13 cellular contexts compared by ENCODE assay signal in the genomic region with DNA sequence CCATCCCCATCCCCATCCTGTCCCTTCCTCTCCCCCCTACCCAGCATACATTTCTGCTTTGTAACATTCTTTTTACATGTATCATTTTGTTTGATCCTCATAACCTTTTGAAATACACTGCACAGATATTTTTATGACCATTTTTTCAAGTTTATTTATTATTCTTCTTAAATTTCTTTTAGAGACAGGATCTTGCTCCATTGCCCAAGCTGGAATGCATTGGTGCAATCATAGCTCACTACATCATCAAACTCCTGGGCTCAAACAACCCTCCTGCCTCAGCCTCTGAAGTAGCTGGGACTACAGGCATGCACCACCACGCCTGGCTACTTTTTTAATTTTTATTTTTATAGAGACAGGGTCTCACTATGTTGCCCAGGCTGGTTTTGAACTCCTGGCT.
DNase-seq lines count a peak whose midpoint lies in the region; ATAC-seq and TF ChIP-seq lines count a peak whose summit lies in the region.
"Had no signal": no experiment of that assay in that cellular context is flagged by ENCODE, and none has a peak within 500 bp of the region (broad histone marks: within the 10 kb centered on the region; RNA-seq: fewer than 3 reads in every experiment).

No MANE protein-coding gene starts in this region.

- H3K36me3 Mint-ChIP-seq in nephron (ENCODE audit: low read depth): no peaks in the 10 kb centered on the region
- H3K36me3 Mint-ChIP-seq in type B pancreatic cell: peaks cover 3% of the 10 kb centered on the region
- H3K36me3 Mint-ChIP-seq: activated naive CD4-positive, alpha-beta T cell treated with anti-CD3 and anti-CD28 coated beads, Interleukin-2, amount 10 ng/mL, durations not matched to agents 7 days and 5 days had no signal

- H3K4me1 ChIP-seq in cardiac muscle cell (ENCODE audit: low read depth) (peaks cover 50% of the 10 kb centered on the region), esophagus muscularis mucosa (peaks cover 50 to 65% (median 60%) of the 10 kb centered on the region in 4 donors)

- H3K27ac Mint-ChIP-seq in nephron (peak overlapping the region; percentile 96 to 99 (median 98)), type B pancreatic cell (peak overlapping the region; percentile 96)
- H3K27ac Mint-ChIP-seq: activated naive CD4-positive, alpha-beta T cell treated with anti-CD3 and anti-CD28 coated beads, Interleukin-2, amount 10 ng/mL, durations not matched to agents 7 days and 5 days had no signal

- H3K36me3 ChIP-seq in cardiac muscle cell (no peaks in the 10 kb centered on the region), esophagus muscularis mucosa (no peaks in the 10 kb centered on the region), H7 (replicated peaks; ENCODE audit: control insufficient read depth, insufficient read depth, low read length) (no peaks in the 10 kb centered on the region)

- intact Hi-C loops in cardiac septum (cut with DNase I): loop anchor here (5.0 kb wide), 3 partner anchors 44 to 151 kb away; partner anchors contain the start of gene TMEM9B
- intact Hi-C loops in esophagus muscularis mucosa (cut with DNase I): loop anchor here (2.0 to 10.0 kb wide), 4 partner anchors 61 to 217 kb away; partner anchors contain the start of genes AKIP1, RPL27A, STK33 and TRIM66

- H3K9me3 Mint-ChIP-seq in nephron (no peaks in the 10 kb centered on the region), type B pancreatic cell (no peaks in the 10 kb centered on the region)
- H3K9me3 Mint-ChIP-seq: activated naive CD4-positive, alpha-beta T cell treated with anti-CD3 and anti-CD28 coated beads, Interleukin-2, amount 10 ng/mL, durations not matched to agents 7 days and 5 days had no signal

- peak in 1 of 2 donors; percentile 35 for DNase-seq in cardiac muscle cell (ENCODE audit: low read depth in 1 of 2, low spot score in 1 of 2)
- no peak for DNase-seq in cardiac septum (ENCODE audit: low spot score)
- no peak for DNase-seq in esophagus muscularis mucosa (ENCODE audit: extremely low spot score)
- no peak for DNase-seq in type B pancreatic cell (ENCODE audit: extremely low spot score, unreplicated experiment)
- DNase-seq in stimulated activated naive CD4-positive, alpha-beta T cell treated with Interleukin-2 at 50 U/mL for 16 hours (lab: John Stamatoyannopoulos, UW): no peak
- DNase-seq in H7: no peak
- DNase-seq: activated CD4-positive, alpha-beta T cell treated with anti-CD3 and anti-CD28 coated beads, Interleukin-2, amount 50 U/mL, for 1 hour; activated naive CD4-positive, alpha-beta T cell treated with anti-CD3 and anti-CD28 coated beads, Interleukin-2, amount 10 ng/mL, durations not matched to agents 7 days and 5 days; GDM1; NCI-H524 treated with DMSO at 0.1 percent for 48 hours had no signal

- H3K4me3 Mint-ChIP-seq in nephron (peak overlapping the region; percentile 89 to 95 (median 91)), type B pancreatic cell (peak overlapping the region; percentile 96)

- H3K27me3 ChIP-seq in cardiac muscle cell: no peaks in the 10 kb centered on the region
- H3K27me3 ChIP-seq in esophagus muscularis mucosa: no peaks in the 10 kb centered on the region
- no peaks in the 10 kb centered on the region for H3K27me3 ChIP-seq in H7 (ENCODE audit: control insufficient read depth, insufficient read depth, low read length)

- WGBS in esophagus muscularis mucosa: 58% methylated on average over 1 of the region's 1 CpG

- no peaks in the 10 kb centered on the region for H3K9me3 ChIP-seq in cardiac muscle cell (ENCODE audit: low read depth)
- H3K9me3 ChIP-seq in esophagus muscularis mucosa: no peaks in the 10 kb centered on the region

- H3K27me3 Mint-ChIP-seq in nephron (ENCODE audit: low read depth) (no peaks in the 10 kb centered on the region), type B pancreatic cell (peaks cover 4% of the 10 kb centered on the region)

- TF ChIP-seq POLR2A in esophagus muscularis mucosa (IDR thresholded peaks at IDR 0.05; ENCODE audit: low read depth): no peak

- H3K27ac ChIP-seq in cardiac muscle cell: peak overlapping the region; percentile 95
- H3K27ac ChIP-seq in esophagus muscularis mucosa (replicated peaks in 1 of 4): peak overlapping the region; percentile 90 to 95 (median 93)
- H3K27ac ChIP-seq: SK-N-MC had no signal

- ATAC-seq in activated CD4-positive, CD25-positive, alpha-beta regulatory T cell treated with anti-CD3 and anti-CD28 coated beads, Interleukin-2, amount 50 U/mL, for 24 hours: no peak

- H3K4me3 ChIP-seq in cardiac muscle cell (no peak overlapping the region), esophagus muscularis mucosa (peak overlapping the region; percentile 65 to 78 (median 74)), H7 (ENCODE audit: insufficient read depth, low read depth, low read length) (no peak overlapping the region)
- H3K4me3 ChIP-seq: SK-N-MC had no signal

- TF ChIP-seq EP300 in esophagus muscularis mucosa (IDR thresholded peaks at IDR 0.05): no peak

- H3K4me1 Mint-ChIP-seq in nephron: peaks cover 49% of the 10 kb centered on the region
- H3K4me1 Mint-ChIP-seq in type B pancreatic cell (ENCODE audit: unreplicated experiment): peaks cover 47% of the 10 kb centered on the region

- TF ChIP-seq CTCF in cardiac muscle cell (IDR thresholded peaks at IDR 0.05; ENCODE audit: low read depth, low read length): no peak
- TF ChIP-seq CTCF in esophagus muscularis mucosa (IDR thresholded peaks at IDR 0.05): no peak
- TF ChIP-seq CTCF in nephron (IDR thresholded peaks at IDR 0.05; ENCODE audit: unreplicated experiment in 3 of 3): no peak
- TF ChIP-seq CTCF in type B pancreatic cell (conservative IDR thresholded peaks at IDR 0.05): no peak

Comparison
In these comparisons a context has a peak if more than half of its experiments do, and no peak if none do; other contexts are left out.
1. H3K4me3 ChIP-seq: peak in esophagus muscularis mucosa (4 of 4); none in cardiac muscle cell (single experiment) and H7 (single experiment).